In the genomic region with DNA sequence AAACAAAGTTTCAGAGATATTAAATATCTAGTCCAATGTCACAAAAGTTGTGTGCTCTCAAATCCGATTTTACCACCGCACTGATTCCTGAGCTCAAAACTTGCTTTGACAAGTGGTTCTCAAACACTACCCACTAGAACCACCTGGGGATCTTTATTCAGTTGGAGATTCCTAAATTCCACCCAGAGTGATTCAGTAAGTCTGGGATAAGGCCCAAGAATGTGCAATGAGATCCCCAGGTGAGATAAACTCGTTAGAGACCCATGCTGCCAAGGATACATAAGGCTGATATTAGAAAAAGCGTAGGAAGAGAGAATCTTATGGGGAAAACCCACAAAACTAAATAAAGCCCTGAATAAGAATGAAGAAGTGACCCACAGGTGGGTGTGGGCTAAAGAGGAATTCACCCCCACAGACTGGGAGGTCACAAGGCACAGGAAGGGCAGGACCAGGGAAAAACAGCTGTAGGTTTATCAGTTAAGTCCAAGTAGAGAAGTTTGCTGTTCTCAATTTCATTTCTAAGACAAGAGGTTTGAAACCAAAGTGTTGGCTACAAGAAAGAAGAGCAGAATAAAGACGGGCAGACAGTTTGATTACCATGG, we compare ENCODE assay signal across 1 cellular context.
TF ChIP-seq lines count a peak whose summit lies in the region.

No MANE protein-coding gene starts in this region.

TF ChIP-seq in HepG2, 621 proteins besides CTCF, POLR2A, EP300 and RAD21 (continued from another document):
- TF ChIP-seq ZBTB2 (CRISPR knock-in tag; IDR thresholded peaks at IDR 0.05; ENCODE audit: low read depth), result no peak
- TF ChIP-seq ZNF569 (CRISPR knock-in tag; IDR thresholded peaks at IDR 0.05; ENCODE audit: borderline replicate concordance), result no peak
- TF ChIP-seq CEBPG (CRISPR knock-in tag; IDR thresholded peaks at IDR 0.05), result no peak
- TF ChIP-seq YEATS4 (CRISPR knock-in tag; IDR thresholded peaks at IDR 0.05; ENCODE audit: borderline replicate concordance), result no peak
- no peak for TF ChIP-seq TOPORS (CRISPR knock-in tag; IDR thresholded peaks at IDR 0.05)
- no peak for TF ChIP-seq MLXIP (CRISPR knock-in tag; IDR thresholded peaks at IDR 0.05; ENCODE audit: borderline replicate concordance)
- no peak for TF ChIP-seq ARID2 (CRISPR knock-in tag; IDR thresholded peaks at IDR 0.05; ENCODE audit: borderline replicate concordance)
- no peak for TF ChIP-seq UBTF (CRISPR knock-in tag; IDR thresholded peaks at IDR 0.05)
- no peak for TF ChIP-seq TCF7L2 (IDR thresholded peaks at IDR 0.05; ENCODE audit: low read depth, low read length)
- no peak for TF ChIP-seq ZC3H13 (CRISPR knock-in tag; IDR thresholded peaks at IDR 0.05)
- TF ChIP-seq ZNF761 (CRISPR knock-in tag; conservative IDR thresholded peaks at IDR 0.05), result no peak
- no peak for TF ChIP-seq ZNF225 (CRISPR knock-in tag; IDR thresholded peaks at IDR 0.05)
- no peak for TF ChIP-seq IRF2 (CRISPR knock-in tag; IDR thresholded peaks at IDR 0.05)
- TF ChIP-seq KLF16 (CRISPR knock-in tag; IDR thresholded peaks at IDR 0.05), result no peak
- TF ChIP-seq, protein P1, sequence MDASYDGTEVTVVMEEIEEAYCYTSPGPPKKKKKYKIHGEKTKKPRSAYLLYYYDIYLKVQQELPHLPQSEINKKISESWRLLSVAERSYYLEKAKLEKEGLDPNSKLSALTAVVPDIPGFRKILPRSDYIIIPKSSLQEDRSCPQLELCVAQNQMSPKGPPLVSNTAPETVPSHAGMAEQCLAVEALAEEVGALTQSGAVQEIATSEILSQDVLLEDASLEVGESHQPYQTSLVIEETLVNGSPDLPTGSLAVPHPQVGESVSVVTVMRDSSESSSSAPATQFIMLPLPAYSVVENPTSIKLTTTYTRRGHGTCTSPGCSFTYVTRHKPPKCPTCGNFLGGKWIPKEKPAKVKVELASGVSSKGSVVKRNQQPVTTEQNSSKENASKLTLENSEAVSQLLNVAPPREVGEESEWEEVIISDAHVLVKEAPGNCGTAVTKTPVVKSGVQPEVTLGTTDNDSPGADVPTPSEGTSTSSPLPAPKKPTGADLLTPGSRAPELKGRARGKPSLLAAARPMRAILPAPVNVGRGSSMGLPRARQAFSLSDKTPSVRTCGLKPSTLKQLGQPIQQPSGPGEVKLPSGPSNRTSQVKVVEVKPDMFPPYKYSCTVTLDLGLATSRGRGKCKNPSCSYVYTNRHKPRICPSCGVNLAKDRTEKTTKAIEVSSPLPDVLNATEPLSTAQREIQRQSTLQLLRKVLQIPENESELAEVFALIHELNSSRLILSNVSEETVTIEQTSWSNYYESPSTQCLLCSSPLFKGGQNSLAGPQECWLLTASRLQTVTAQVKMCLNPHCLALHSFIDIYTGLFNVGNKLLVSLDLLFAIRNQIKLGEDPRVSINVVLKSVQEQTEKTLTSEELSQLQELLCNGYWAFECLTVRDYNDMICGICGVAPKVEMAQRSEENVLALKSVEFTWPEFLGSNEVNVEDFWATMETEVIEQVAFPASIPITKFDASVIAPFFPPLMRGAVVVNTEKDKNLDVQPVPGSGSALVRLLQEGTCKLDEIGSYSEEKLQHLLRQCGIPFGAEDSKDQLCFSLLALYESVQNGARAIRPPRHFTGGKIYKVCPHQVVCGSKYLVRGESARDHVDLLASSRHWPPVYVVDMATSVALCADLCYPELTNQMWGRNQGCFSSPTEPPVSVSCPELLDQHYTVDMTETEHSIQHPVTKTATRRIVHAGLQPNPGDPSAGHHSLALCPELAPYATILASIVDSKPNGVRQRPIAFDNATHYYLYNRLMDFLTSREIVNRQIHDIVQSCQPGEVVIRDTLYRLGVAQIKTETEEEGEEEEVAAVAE (CRISPR knock-in tag; IDR thresholded peaks at IDR 0.05; ENCODE audit: borderline replicate concordance), result no peak
- no peak for TF ChIP-seq CENPX (CRISPR knock-in tag; IDR thresholded peaks at IDR 0.05)
- TF ChIP-seq RBM39 (IDR thresholded peaks at IDR 0.05; ENCODE audit: low read depth, low read length, poor library complexity, severe bottlenecking), result no peak
